In genomic region chr2:127784965-127785518, GRCh38 we compare ENCODE assay signal across 1 cellular context.
TF ChIP-seq lines count a peak whose summit lies in the region.

No MANE protein-coding gene starts in this region.

TF ChIP-seq in GM12878, 131 proteins besides CTCF, POLR2A, EP300 and RAD21:
- TF ChIP-seq ZSCAN29 (IDR thresholded peaks at IDR 0.05) (no peak), MTA2 (IDR thresholded peaks at IDR 0.05; ENCODE audit: low read depth) (peak; percentile 27; the same call in 1 of the 2 replicates)
